In the genomic region with DNA sequence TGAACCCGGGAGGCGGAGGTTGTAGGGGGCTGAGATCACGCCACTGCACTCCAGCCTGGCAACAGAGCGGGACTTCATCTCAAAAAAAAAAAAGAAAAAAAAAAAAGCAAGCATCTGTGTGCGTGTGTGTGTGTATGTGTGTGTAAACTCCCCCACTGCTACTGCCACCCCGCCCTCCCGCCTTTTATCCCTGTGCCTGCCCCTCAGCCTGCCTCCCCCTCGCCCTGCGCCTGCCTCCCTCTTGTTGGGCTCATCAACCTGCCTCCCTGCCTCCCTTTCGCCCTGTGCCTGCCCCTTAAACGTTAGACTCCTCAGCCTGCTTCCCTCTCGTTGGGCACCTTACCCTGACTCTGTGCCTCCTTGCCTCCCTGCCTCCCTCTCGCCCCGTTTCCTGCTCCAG, we compare ENCODE assay signal across 21 cellular contexts.
"Had no signal": no experiment of that assay in that cellular context is flagged by ENCODE, and none has a peak within 500 bp of the region (broad histone marks: within the 10 kb centered on the region; RNA-seq: fewer than 3 reads in every experiment).

No MANE protein-coding gene starts in this region.

- ATAC-seq: activated CD4-positive, CD25-positive, alpha-beta regulatory T cell treated with anti-CD3 and anti-CD28 coated beads, Interleukin-2, amount 50 U/mL, for 24 hours; activated CD8-positive, alpha-beta T cell treated with anti-CD3 and anti-CD28 coated beads, Interleukin-2, amount 10 ng/mL, durations not matched to agents 7 days and 5 days; gastroesophageal sphincter; heart left ventricle; left cardiac atrium; T-cell had no signal

- H3K36me3 ChIP-seq: colonic mucosa, esophagus squamous epithelium, heart left ventricle, ovary, prostate gland, suprapubic skin, upper lobe of left lung had no signal

- H3K27me3 ChIP-seq: brain microvascular endothelial cell, colonic mucosa, heart left ventricle, ovary, suprapubic skin, upper lobe of left lung had no signal

- H3K9me3 ChIP-seq: colonic mucosa, esophagus squamous epithelium, gastroesophageal sphincter, heart left ventricle, ovary, prostate gland, suprapubic skin, upper lobe of left lung had no signal

- H3K4me3 ChIP-seq: colonic mucosa, esophagus squamous epithelium, gastroesophageal sphincter, heart left ventricle, ovary, prostate gland, SK-N-MC, suprapubic skin, upper lobe of left lung had no signal

- H3K27ac ChIP-seq: brain microvascular endothelial cell, colonic mucosa, esophagus squamous epithelium, gastroesophageal sphincter, heart left ventricle, ovary, prostate gland, SK-N-MC, suprapubic skin, upper lobe of left lung, VCaP had no signal

- DNase-seq: activated CD4-positive, alpha-beta T cell treated with anti-CD3 and anti-CD28 coated beads, Interleukin-2, amount 10 ng/mL, durations not matched to agents 7 days and 5 days; activated CD8-positive, alpha-beta T cell treated with anti-CD3 and anti-CD28 coated beads, Interleukin-2, amount 10 ng/mL, durations not matched to agents 7 days and 5 days; activated gamma-delta T cell; aorta; brain microvascular endothelial cell; colonic mucosa; endodermal cell; esophagus squamous epithelium; left cardiac atrium; naive B cell; ovary; stimulated activated CD4-positive, alpha-beta T cell treated with anti-CD3 and anti-CD28 coated beads, Interleukin-4, amount 100 ng/mL, for 24 hours; T-cell; upper lobe of left lung had no signal

- H3K4me1 ChIP-seq: colonic mucosa, prostate gland had no signal
